In the genomic region with DNA sequence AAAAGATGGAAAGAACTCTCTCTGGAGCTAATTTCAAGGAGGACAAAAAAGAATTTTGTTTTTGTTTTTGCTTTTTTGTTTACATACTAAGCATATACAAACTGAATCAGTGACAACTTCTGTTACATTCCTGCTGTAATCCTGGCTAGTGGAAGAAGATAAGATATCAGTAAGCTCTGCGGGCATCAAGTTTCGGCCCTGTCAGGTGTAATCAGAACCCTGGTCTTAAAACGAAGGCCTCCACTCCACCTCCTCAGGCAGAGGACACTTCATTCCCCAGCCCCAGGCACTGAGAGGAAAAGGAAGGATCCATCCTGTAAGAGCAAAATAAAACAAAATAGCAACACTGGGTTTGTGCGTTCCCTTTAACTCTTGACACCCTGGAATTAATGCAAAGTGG, we compare ENCODE assay signal across 13 cellular contexts.
DNase-seq lines count a peak whose midpoint lies in the region; ATAC-seq and TF ChIP-seq lines count a peak whose summit lies in the region.
"Had no signal": no experiment of that assay in that cellular context is flagged by ENCODE, and none has a peak within 500 bp of the region (broad histone marks: within the 10 kb centered on the region; RNA-seq: fewer than 3 reads in every experiment).

No MANE protein-coding gene starts in this region.

- peaks cover 38% of the 10 kb centered on the region for H3K4me1 ChIP-seq in SJCRH30
- peaks cover 64% of the 10 kb centered on the region for H3K4me1 ChIP-seq in foreskin keratinocyte
- peaks cover 0 to 27% (median 23%) of the 10 kb centered on the region in 4 donors for H3K4me1 ChIP-seq in sigmoid colon

- intact Hi-C loops in sigmoid colon (cut with DNase I): loop anchor here (5.0 kb wide), 1 partner anchor 89 kb away; the partner anchor contains the start of gene ARHGAP29

- TF ChIP-seq EP300 in sigmoid colon (IDR thresholded peaks at IDR 0.05): no peak

- no peak for TF ChIP-seq POLR2A in sigmoid colon (IDR thresholded peaks at IDR 0.05)

- H3K4me3 ChIP-seq in SJCRH30 (no peak overlapping the region), sigmoid colon (no peak overlapping the region)

- WGBS in sigmoid colon, 2 donors: 66 to 69% methylated on average over 4 of the region's 4 CpGs

- DNase-seq in ELR (ENCODE audit: low read depth): peak; percentile 53
- peak in 1 of 2 experiments; percentile 16 for DNase-seq in SJCRH30
- DNase-seq in foreskin keratinocyte: no peak
- no peak for DNase-seq in sigmoid colon
- DNase-seq in HUDEP-2 (lab: John Stamatoyannopoulos, UW; ENCODE audit: unreplicated experiment in 76 of 76): no peak
- DNase-seq in NCI-H526 treated with DMSO at 0.1 percent for 48 hours (lab: John Stamatoyannopoulos, UW): no peak
- DNase-seq: activated CD4-positive, alpha-beta T cell treated with anti-CD3 and anti-CD28 coated beads, Interleukin-2, amount 50 U/mL, for 1 hour; CD8-positive, alpha-beta T cell; immature natural killer cell; NCI-H2171; SIG-M5 had no signal

- 0 out of 2 replicates have a peak overlapping the region, but pooled peaks have one; percentile 9 for H3K27ac ChIP-seq in SJCRH30
- H3K27ac ChIP-seq in foreskin keratinocyte: peak overlapping the region; percentile 61
- peak overlapping the region in 3 of 4 donors; percentile 35 to 58 (median 54) for H3K27ac ChIP-seq in sigmoid colon

- TF ChIP-seq CTCF in foreskin keratinocyte (conservative IDR thresholded peaks at IDR 0.05) (no peak), sigmoid colon (IDR thresholded peaks at IDR 0.05) (no peak)

- H3K9me3 ChIP-seq in SJCRH30 (replicated peaks) (no peaks in the 10 kb centered on the region), sigmoid colon (no peaks in the 10 kb centered on the region)

- H3K36me3 ChIP-seq in SJCRH30: no peaks in the 10 kb centered on the region
- H3K36me3 ChIP-seq in sigmoid colon: no peaks in the 10 kb centered on the region

- ATAC-seq in foreskin keratinocyte (no peak), GM18868 (IDR thresholded peaks at IDR 0.05; ENCODE audit: unreplicated experiment) (no peak), GM21528 (IDR thresholded peaks at IDR 0.05; ENCODE audit: low FRiP score, unreplicated experiment) (no peak)
- ATAC-seq: CD8-positive, alpha-beta T cell had no signal

- H3K27me3 ChIP-seq in SJCRH30 (no peaks in the 10 kb centered on the region), foreskin keratinocyte (no peaks in the 10 kb centered on the region), sigmoid colon (no peaks in the 10 kb centered on the region)

Comparison
In these comparisons a context has a peak if more than half of its experiments do, and no peak if none do; other contexts are left out.
1. H3K27ac ChIP-seq: peak in every context shown above with its lines; median percentile 61 in foreskin keratinocyte; 54 in sigmoid colon; 9 in SJCRH30.